23 cellular contexts compared by ENCODE assay signal in genomic region chr2:10521356-10521755, GRCh38.
DNase-seq lines count a peak whose midpoint lies in the region; TF ChIP-seq lines count a peak whose summit lies in the region.
"Had no signal": no experiment of that assay in that cellular context is flagged by ENCODE, and none has a peak within 500 bp of the region (broad histone marks: within the 10 kb centered on the region; RNA-seq: fewer than 3 reads in every experiment).

No MANE protein-coding gene starts in this region.

- H3K79me2 ChIP-seq in neural progenitor cell (ENCODE audit: low read depth) = no peaks in the 10 kb centered on the region

- H3K27ac ChIP-seq in neural progenitor cell (no peak overlapping the region), prostate gland (no peak overlapping the region)
- H3K27ac ChIP-seq: BLaER1, SK-N-MC had no signal

- H3K27ac Mint-ChIP-seq in neural progenitor cell = peak overlapping the region; percentile 63
- H3K27ac Mint-ChIP-seq: CD4-positive, alpha-beta T cell; IgD-negative memory B cell had no signal

- no peaks in the 10 kb centered on the region for H3K36me3 Mint-ChIP-seq in neural progenitor cell

- no peak for TF ChIP-seq POLR2A in prostate gland (IDR thresholded peaks at IDR 0.05)

- H2AFZ ChIP-seq in neural progenitor cell (replicated peaks) = no peak overlapping the region

- peaks cover 10% of the 10 kb centered on the region for H3K9me3 Mint-ChIP-seq in neural progenitor cell

- WGBS in prostate gland = 88% methylated on average over 12 of the region's 12 CpGs

- no peak for TF ChIP-seq RAD21 in Ishikawa (IDR thresholded peaks at IDR 0.05; ENCODE audit: low read depth)

- no peaks in the 10 kb centered on the region for H3K27me3 Mint-ChIP-seq in neural progenitor cell (ENCODE audit: insufficient read depth, low read depth)
- H3K27me3 Mint-ChIP-seq: CD4-positive, alpha-beta T cell had no signal

- H3K4me3 Mint-ChIP-seq in neural progenitor cell = no peak overlapping the region
- H3K4me3 Mint-ChIP-seq: CD4-positive, alpha-beta T cell; IgD-negative memory B cell had no signal

- H3F3A ChIP-seq in neural progenitor cell (ENCODE audit: low read depth) = no peaks in the 10 kb centered on the region

- H3K9me3 ChIP-seq in neural progenitor cell (ENCODE audit: low read depth) (no peaks in the 10 kb centered on the region), prostate gland (no peaks in the 10 kb centered on the region)

- DNase-seq in H7 (peak; percentile 86), iPS-NIHi7 (ENCODE audit: extremely low spot score) (peak; percentile 79), neural progenitor cell (ENCODE audit: low spot score) (no peak), AG20443 (ENCODE audit: low spot score) (no peak), prostate gland (ENCODE audit: low spot score) (no peak), NCI-H2081 (lab: John Stamatoyannopoulos, UW) (no peak)
- DNase-seq: CD4-positive, alpha-beta T cell; DMS 273 treated with DMSO at 0.1 percent for 48 hours; DMS79 treated with DMSO at 0.1 percent for 48 hours; Karpas-422; MV-4-11; NCI-H1105 treated with DMSO at 0.1 percent for 48 hours; NCI-H2029 treated with DMSO at 0.1 percent for 48 hours; NCI-H2171; NCI-H524 treated with DMSO at 0.1 percent for 48 hours; NCI-H82; Right ventricle myocardium superior had no signal

- H3K4me3 ChIP-seq in H7 (ENCODE audit: insufficient read depth, low read depth, low read length) (no peak overlapping the region), neural progenitor cell (no peak overlapping the region), prostate gland (no peak overlapping the region)
- H3K4me3 ChIP-seq: BLaER1, GM12878, SK-N-MC had no signal

- intact Hi-C loops in prostate gland (cut with DNase I) = no loop called here

- TF ChIP-seq CTCF in neural progenitor cell (IDR thresholded peaks at IDR 0.05) = no peak
- TF ChIP-seq CTCF in prostate gland (IDR thresholded peaks at IDR 0.05) = no peak

- no peaks in the 10 kb centered on the region for H3K36me3 ChIP-seq in H7 (replicated peaks; ENCODE audit: control insufficient read depth, insufficient read depth, low read length)
- no peaks in the 10 kb centered on the region for H3K36me3 ChIP-seq in neural progenitor cell
- H3K36me3 ChIP-seq in prostate gland = no peaks in the 10 kb centered on the region
- H3K36me3 ChIP-seq: BLaER1 had no signal

- no peaks in the 10 kb centered on the region for H4K20me1 ChIP-seq in neural progenitor cell (ENCODE audit: low read depth)
- H4K20me1 ChIP-seq: BLaER1 had no signal

- TF ChIP-seq EP300 in Ishikawa (IDR thresholded peaks at IDR 0.05; ENCODE audit: borderline replicate concordance) = no peak

- no peak overlapping the region for H3K9ac ChIP-seq in neural progenitor cell
- H3K9ac ChIP-seq: BLaER1 had no signal

- no peak overlapping the region for H3K4me2 ChIP-seq in neural progenitor cell
- H3K4me2 ChIP-seq: BLaER1 had no signal

- no peaks in the 10 kb centered on the region for H3K4me1 ChIP-seq in neural progenitor cell
- H3K4me1 ChIP-seq in prostate gland (replicated peaks) = no peaks in the 10 kb centered on the region
- H3K4me1 ChIP-seq: BLaER1, Caco-2 had no signal

- H3K27me3 ChIP-seq in H7 (ENCODE audit: control insufficient read depth, insufficient read depth, low read length) (no peaks in the 10 kb centered on the region), neural progenitor cell (no peaks in the 10 kb centered on the region), prostate gland (replicated peaks; ENCODE audit: insufficient read depth) (no peaks in the 10 kb centered on the region)
- H3K27me3 ChIP-seq: BLaER1 had no signal

- H3K4me1 Mint-ChIP-seq in neural progenitor cell = peaks cover 4% of the 10 kb centered on the region
- H3K4me1 Mint-ChIP-seq: IgD-negative memory B cell had no signal

TF ChIP-seq in Ishikawa, 13 proteins besides CTCF, POLR2A, EP300 and RAD21:
- TF ChIP-seq, protein P1, sequence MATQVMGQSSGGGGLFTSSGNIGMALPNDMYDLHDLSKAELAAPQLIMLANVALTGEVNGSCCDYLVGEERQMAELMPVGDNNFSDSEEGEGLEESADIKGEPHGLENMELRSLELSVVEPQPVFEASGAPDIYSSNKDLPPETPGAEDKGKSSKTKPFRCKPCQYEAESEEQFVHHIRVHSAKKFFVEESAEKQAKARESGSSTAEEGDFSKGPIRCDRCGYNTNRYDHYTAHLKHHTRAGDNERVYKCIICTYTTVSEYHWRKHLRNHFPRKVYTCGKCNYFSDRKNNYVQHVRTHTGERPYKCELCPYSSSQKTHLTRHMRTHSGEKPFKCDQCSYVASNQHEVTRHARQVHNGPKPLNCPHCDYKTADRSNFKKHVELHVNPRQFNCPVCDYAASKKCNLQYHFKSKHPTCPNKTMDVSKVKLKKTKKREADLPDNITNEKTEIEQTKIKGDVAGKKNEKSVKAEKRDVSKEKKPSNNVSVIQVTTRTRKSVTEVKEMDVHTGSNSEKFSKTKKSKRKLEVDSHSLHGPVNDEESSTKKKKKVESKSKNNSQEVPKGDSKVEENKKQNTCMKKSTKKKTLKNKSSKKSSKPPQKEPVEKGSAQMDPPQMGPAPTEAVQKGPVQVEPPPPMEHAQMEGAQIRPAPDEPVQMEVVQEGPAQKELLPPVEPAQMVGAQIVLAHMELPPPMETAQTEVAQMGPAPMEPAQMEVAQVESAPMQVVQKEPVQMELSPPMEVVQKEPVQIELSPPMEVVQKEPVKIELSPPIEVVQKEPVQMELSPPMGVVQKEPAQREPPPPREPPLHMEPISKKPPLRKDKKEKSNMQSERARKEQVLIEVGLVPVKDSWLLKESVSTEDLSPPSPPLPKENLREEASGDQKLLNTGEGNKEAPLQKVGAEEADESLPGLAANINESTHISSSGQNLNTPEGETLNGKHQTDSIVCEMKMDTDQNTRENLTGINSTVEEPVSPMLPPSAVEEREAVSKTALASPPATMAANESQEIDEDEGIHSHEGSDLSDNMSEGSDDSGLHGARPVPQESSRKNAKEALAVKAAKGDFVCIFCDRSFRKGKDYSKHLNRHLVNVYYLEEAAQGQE (IDR thresholded peaks at IDR 0.05; ENCODE audit: low read depth) = peak; percentile 33; the same call in 1 of the 2 replicates
- TF ChIP-seq FOXM1 (IDR thresholded peaks at IDR 0.05; ENCODE audit: borderline replicate concordance, low read depth) (no peak), CREB1 (IDR thresholded peaks at IDR 0.05; ENCODE audit: low read depth) (no peak)

Comparison
In these comparisons a context has a peak if more than half of its experiments do, and no peak if none do; other contexts are left out.
1. DNase-seq: peak in H7 (single experiment) and iPS-NIHi7 (single experiment); none in neural progenitor cell (single experiment), AG20443 (single experiment), prostate gland (single experiment) and NCI-H2081 (0 of 2).